In the genomic region with DNA sequence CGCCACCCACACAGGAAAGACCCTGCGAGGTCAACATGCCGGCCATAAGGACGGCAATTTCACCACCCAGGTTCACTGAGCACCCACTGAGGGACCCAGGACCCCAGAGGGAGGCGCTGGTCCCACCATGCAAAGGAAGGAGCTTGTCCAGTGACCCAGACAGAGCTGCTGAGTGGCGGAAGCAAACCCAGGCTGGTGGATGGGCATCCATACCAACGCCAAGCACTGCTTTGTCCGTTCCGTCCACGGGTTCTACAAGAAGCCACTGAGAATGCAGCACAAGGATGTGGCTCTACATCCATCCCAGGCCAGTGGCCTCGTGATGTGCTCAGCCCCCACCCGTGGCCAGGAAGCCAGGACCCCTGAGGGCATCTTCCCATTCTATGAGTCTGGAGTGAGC, we compare ENCODE assay signal across 5 cellular contexts.
"Had no signal": no experiment of that assay in that cellular context is flagged by ENCODE, and none has a peak within 500 bp of the region (broad histone marks: within the 10 kb centered on the region; RNA-seq: fewer than 3 reads in every experiment).

No MANE protein-coding gene starts in this region.

- H3K4me3 Mint-ChIP-seq: GM23338, H9, IgD-negative memory B cell had no signal

- H2AFZ ChIP-seq: GM23338 had no signal

- ATAC-seq: GM23338 had no signal

- H3K4me3 ChIP-seq: GM23338 had no signal

- H3K27ac Mint-ChIP-seq: GM23338 had no signal

- H3K4me1 Mint-ChIP-seq: IgD-negative memory B cell had no signal

- DNase-seq: H9, HCEC 1CT, KBM-7 had no signal

- H3K9me3 Mint-ChIP-seq: GM23338, H9, IgD-negative memory B cell had no signal

- H3K27me3 Mint-ChIP-seq: IgD-negative memory B cell had no signal

- H3K4me2 ChIP-seq: GM23338 had no signal
